ENCODE assay signal across 15 cellular contexts in genomic region chr1:24987875-24988559, GRCh38. TPM values are rescaled to one million over a fixed set of nuclear protein-coding genes. Genes with fewer than 3 reads are reported as not detected.
DNase-seq lines count a peak whose midpoint lies in the region; ATAC-seq and TF ChIP-seq lines count a peak whose summit lies in the region.
"Had no signal": no experiment of that assay in that cellular context is flagged by ENCODE, and none has a peak within 500 bp of the region (broad histone marks: within the 10 kb centered on the region; RNA-seq: fewer than 3 reads in every experiment).

No MANE protein-coding gene starts in this region.

- H4K20me1 ChIP-seq in neural progenitor cell (ENCODE audit: low read depth), result no peaks in the 10 kb centered on the region

- no peaks in the 10 kb centered on the region for H3K27me3 Mint-ChIP-seq in activated CD4-positive, alpha-beta memory T cell treated with anti-CD3 and anti-CD28 coated beads for 36 hours
- peaks cover 16% of the 10 kb centered on the region for H3K27me3 Mint-ChIP-seq in activated CD4-positive, alpha-beta memory T cell treated with anti-CD3 and anti-CD28 coated beads, Interleukin-2, amount 10 ng/mL, durations not matched to agents 7 days and 5 days
- H3K27me3 Mint-ChIP-seq in activated B cell treated with CpG ODN at 0.5 μM for 24 hours (no peaks in the 10 kb centered on the region), neural progenitor cell (ENCODE audit: insufficient read depth, low read depth) (peaks cover 17% of the 10 kb centered on the region)
- peaks cover 2% of the 10 kb centered on the region for H3K27me3 Mint-ChIP-seq in activated T-helper 2 cell treated with anti-CD3 and anti-CD28 coated beads, Interferon-gamma antibody, Interleukin-2, Interleukin-4, amounts not matched to agents 10 μg/mL and 5 μg/mL and 100 μg/mL, durations not matched to agents 14 hours and 24 hours and 36 hours (ENCODE audit: low read depth)

- H3K27ac Mint-ChIP-seq in activated CD4-positive, alpha-beta memory T cell treated with anti-CD3 and anti-CD28 coated beads for 36 hours, result peak overlapping the region; percentile 26
- no peak overlapping the region for H3K27ac Mint-ChIP-seq in activated CD4-positive, alpha-beta memory T cell treated with anti-CD3 and anti-CD28 coated beads, Interleukin-2, amount 10 ng/mL, durations not matched to agents 7 days and 5 days
- peak overlapping the region; percentile 85 for H3K27ac Mint-ChIP-seq in activated B cell treated with CpG ODN at 0.5 μM for 24 hours
- no peak overlapping the region for H3K27ac Mint-ChIP-seq in neural progenitor cell
- H3K27ac Mint-ChIP-seq in activated T-helper 2 cell treated with anti-CD3 and anti-CD28 coated beads, Interferon-gamma antibody, Interleukin-2, Interleukin-4, amounts not matched to agents 10 μg/mL and 5 μg/mL and 100 μg/mL, durations not matched to agents 14 hours and 24 hours and 36 hours, result no peak overlapping the region

- intact Hi-C loops in activated CD4-positive, alpha-beta memory T cell treated with anti-CD3 and anti-CD28 coated beads for 36 hours (cut with micrococcal nuclease), result no loop called here
- intact Hi-C loops in activated B cell treated with CpG ODN at 0.5 μM for 24 hours (cut with micrococcal nuclease), result loop anchor here (1.0 kb wide), 3 partner anchors 23 to 44 kb away; no protein-coding TSS in a partner anchor
- intact Hi-C loops in activated T-helper 2 cell treated with anti-CD3 and anti-CD28 coated beads, Interferon-gamma antibody, Interleukin-2, Interleukin-4, amounts not matched to agents 10 μg/mL and 5 μg/mL and 100 μg/mL, durations not matched to agents 14 hours and 24 hours and 36 hours (cut with micrococcal nuclease), result no loop called here

- ATAC-seq in GM21526 (IDR thresholded peaks at IDR 0.05; ENCODE audit: low FRiP score, unreplicated experiment) (peak; percentile 61), activated B cell treated with CpG ODN at 0.5 μM for 24 hours (ENCODE audit: low read depth) (peak; percentile 92)

- H3K4me2 ChIP-seq in neural progenitor cell, result no peak overlapping the region
- H3K4me2 ChIP-seq: smooth muscle cell had no signal

- H3K27ac ChIP-seq in neural progenitor cell, result no peak overlapping the region
- H3K27ac ChIP-seq: uterus had no signal

- H3K79me2 ChIP-seq in neural progenitor cell (ENCODE audit: low read depth), result no peaks in the 10 kb centered on the region

- POLR2A ChIA-PET in activated CD4-positive, alpha-beta memory T cell treated with anti-CD3 and anti-CD28 coated beads for 36 hours (lab: Charles Lee), result interaction anchor here (1.5 kb wide), 1 partner anchor 22 kb away, joined by 7 read pairs; no protein-coding TSS in a partner anchor
- POLR2A ChIA-PET in activated CD4-positive, alpha-beta memory T cell treated with anti-CD3 and anti-CD28 coated beads, Interleukin-2, amount 10 ng/mL, durations not matched to agents 7 days and 5 days (lab: Charles Lee), result interaction anchor here (1.0 to 1.8 kb wide), 8 partner anchors 15 to 259 kb away, joined by 3 to 6 read pairs (median 4); partner anchors contain the start of gene RSRP1
- POLR2A ChIA-PET in activated B cell treated with CpG ODN at 0.5 μM for 24 hours (lab: Charles Lee), result interaction anchor here (0.6 to 3.8 kb wide), 21 partner anchors 9 to 259 kb away, joined by 3 to 24 read pairs (median 4); partner anchors contain the start of genes RSRP1 and RUNX3

- H3K4me3 ChIP-seq in neural progenitor cell, result no peak overlapping the region
- H3K4me3 ChIP-seq: smooth muscle cell, uterus had no signal

- peaks cover 8% of the 10 kb centered on the region for H3K4me1 ChIP-seq in neural progenitor cell
- H3K4me1 ChIP-seq: uterus had no signal

- peaks cover 86% of the 10 kb centered on the region for H3K4me1 Mint-ChIP-seq in activated CD4-positive, alpha-beta memory T cell treated with anti-CD3 and anti-CD28 coated beads for 36 hours (ENCODE audit: low read depth)
- peaks cover 92% of the 10 kb centered on the region for H3K4me1 Mint-ChIP-seq in activated CD4-positive, alpha-beta memory T cell treated with anti-CD3 and anti-CD28 coated beads, Interleukin-2, amount 10 ng/mL, durations not matched to agents 7 days and 5 days
- H3K4me1 Mint-ChIP-seq in activated B cell treated with CpG ODN at 0.5 μM for 24 hours (peaks cover 34% of the 10 kb centered on the region), neural progenitor cell (peaks cover 28% of the 10 kb centered on the region)
- peaks cover 75% of the 10 kb centered on the region for H3K4me1 Mint-ChIP-seq in activated T-helper 2 cell treated with anti-CD3 and anti-CD28 coated beads, Interferon-gamma antibody, Interleukin-2, Interleukin-4, amounts not matched to agents 10 μg/mL and 5 μg/mL and 100 μg/mL, durations not matched to agents 14 hours and 24 hours and 36 hours (ENCODE audit: low read depth)

- H3K36me3 ChIP-seq in neural progenitor cell, result no peaks in the 10 kb centered on the region
- H3K36me3 ChIP-seq: uterus had no signal

- no peaks in the 10 kb centered on the region for H3K9me3 ChIP-seq in neural progenitor cell (ENCODE audit: low read depth)
- H3K9me3 ChIP-seq: uterus had no signal

- CTCF ChIA-PET in activated CD4-positive, alpha-beta memory T cell treated with anti-CD3 and anti-CD28 coated beads for 36 hours (lab: Charles Lee), result interaction anchor here (1.0 to 1.6 kb wide), 6 partner anchors 9 to 140 kb away, joined by 3 to 6 read pairs (median 4); no protein-coding TSS in a partner anchor
- CTCF ChIA-PET in activated CD4-positive, alpha-beta memory T cell treated with anti-CD3 and anti-CD28 coated beads, Interleukin-2, amount 10 ng/mL, durations not matched to agents 7 days and 5 days (lab: Charles Lee), result interaction anchor here (0.8 to 2.5 kb wide), 5 partner anchors 23 to 54 kb away, joined by 3 to 7 read pairs (median 4); no protein-coding TSS in a partner anchor
- CTCF ChIA-PET in activated B cell treated with CpG ODN at 0.5 μM for 24 hours (lab: Charles Lee), result interaction anchor here (0.6 to 2.1 kb wide), 6 partner anchors 14 to 140 kb away, joined by 3 to 11 read pairs (median 4); no protein-coding TSS in a partner anchor

- H3K9ac ChIP-seq in neural progenitor cell, result no peak overlapping the region

- no peaks in the 10 kb centered on the region for H3K27me3 ChIP-seq in neural progenitor cell
- H3K27me3 ChIP-seq: uterus had no signal

- TF ChIP-seq CTCF in activated B cell treated with CpG ODN at 0.5 μM for 24 hours (IDR thresholded peaks at IDR 0.05), result no peak
- no peak for TF ChIP-seq CTCF in neural progenitor cell (IDR thresholded peaks at IDR 0.05)

- H3K4me3 Mint-ChIP-seq in activated CD4-positive, alpha-beta memory T cell treated with anti-CD3 and anti-CD28 coated beads for 36 hours, result no peak overlapping the region
- H3K4me3 Mint-ChIP-seq in activated CD4-positive, alpha-beta memory T cell treated with anti-CD3 and anti-CD28 coated beads, Interleukin-2, amount 10 ng/mL, durations not matched to agents 7 days and 5 days, result no peak overlapping the region
- H3K4me3 Mint-ChIP-seq in activated B cell treated with CpG ODN at 0.5 μM for 24 hours, result peak overlapping the region; percentile 61
- peak overlapping the region; percentile 24 for H3K4me3 Mint-ChIP-seq in neural progenitor cell
- H3K4me3 Mint-ChIP-seq in activated T-helper 2 cell treated with anti-CD3 and anti-CD28 coated beads, Interferon-gamma antibody, Interleukin-2, Interleukin-4, amounts not matched to agents 10 μg/mL and 5 μg/mL and 100 μg/mL, durations not matched to agents 14 hours and 24 hours and 36 hours (ENCODE audit: low read depth), result no peak overlapping the region
- H3K4me3 Mint-ChIP-seq: neural crest cell had no signal

- peaks cover 1% of the 10 kb centered on the region for H3K36me3 Mint-ChIP-seq in activated CD4-positive, alpha-beta memory T cell treated with anti-CD3 and anti-CD28 coated beads for 36 hours
- H3K36me3 Mint-ChIP-seq in activated CD4-positive, alpha-beta memory T cell treated with anti-CD3 and anti-CD28 coated beads, Interleukin-2, amount 10 ng/mL, durations not matched to agents 7 days and 5 days (ENCODE audit: low read depth), result no peaks in the 10 kb centered on the region
- H3K36me3 Mint-ChIP-seq in activated B cell treated with CpG ODN at 0.5 μM for 24 hours (ENCODE audit: low read depth) (no peaks in the 10 kb centered on the region), neural progenitor cell (no peaks in the 10 kb centered on the region)
- no peaks in the 10 kb centered on the region for H3K36me3 Mint-ChIP-seq in activated T-helper 2 cell treated with anti-CD3 and anti-CD28 coated beads, Interferon-gamma antibody, Interleukin-2, Interleukin-4, amounts not matched to agents 10 μg/mL and 5 μg/mL and 100 μg/mL, durations not matched to agents 14 hours and 24 hours and 36 hours (ENCODE audit: low read depth)

- H3F3A ChIP-seq in neural progenitor cell (ENCODE audit: low read depth), result peaks cover 10% of the 10 kb centered on the region

- H3K9me3 Mint-ChIP-seq in activated CD4-positive, alpha-beta memory T cell treated with anti-CD3 and anti-CD28 coated beads for 36 hours, result no peaks in the 10 kb centered on the region
- no peaks in the 10 kb centered on the region for H3K9me3 Mint-ChIP-seq in activated CD4-positive, alpha-beta memory T cell treated with anti-CD3 and anti-CD28 coated beads, Interleukin-2, amount 10 ng/mL, durations not matched to agents 7 days and 5 days
- peaks cover 4% of the 10 kb centered on the region for H3K9me3 Mint-ChIP-seq in activated B cell treated with CpG ODN at 0.5 μM for 24 hours
- no peaks in the 10 kb centered on the region for H3K9me3 Mint-ChIP-seq in neural progenitor cell
- no peaks in the 10 kb centered on the region for H3K9me3 Mint-ChIP-seq in activated T-helper 2 cell treated with anti-CD3 and anti-CD28 coated beads, Interferon-gamma antibody, Interleukin-2, Interleukin-4, amounts not matched to agents 10 μg/mL and 5 μg/mL and 100 μg/mL, durations not matched to agents 14 hours and 24 hours and 36 hours
- H3K9me3 Mint-ChIP-seq: neural crest cell had no signal

- H2AFZ ChIP-seq in neural progenitor cell (replicated peaks), result no peak overlapping the region

- peak; percentile 51 for DNase-seq in activated CD4-positive, alpha-beta memory T cell treated with anti-CD3 and anti-CD28 coated beads for 36 hours
- DNase-seq in activated CD4-positive, alpha-beta memory T cell treated with anti-CD3 and anti-CD28 coated beads, Interleukin-2, amount 10 ng/mL, durations not matched to agents 7 days and 5 days, result no peak
- DNase-seq in activated B cell treated with CpG ODN at 0.5 μM for 24 hours (no peak), neural progenitor cell (ENCODE audit: low spot score) (no peak), HuH-7.5 (ENCODE audit: low spot score) (no peak)
- DNase-seq in activated T-helper 2 cell treated with anti-CD3 and anti-CD28 coated beads, Interferon-gamma antibody, Interleukin-2, Interleukin-4, amounts not matched to agents 10 μg/mL and 5 μg/mL and 100 μg/mL, durations not matched to agents 14 hours and 24 hours and 36 hours (ENCODE audit: low spot score), result no peak
- no peak for DNase-seq in activated effector memory CD4-positive, alpha-beta T cell treated with Interleukin-2 at 50 U/mL for 16 hours
- DNase-seq: anterior cingulate cortex, NCI-H524, SHP77, uterus had no signal

RNA-seq across cellular contexts. Expression of gene RUNX3, which starts 57.9 kb away (rescaled TPM):
- total RNA-seq in activated CD4-positive, alpha-beta memory T cell treated with anti-CD3 and anti-CD28 coated beads for 36 hours, result 100 to 1,000 TPM; 153 to 155 TPM
- total RNA-seq in activated CD4-positive, alpha-beta memory T cell treated with anti-CD3 and anti-CD28 coated beads, Interleukin-2, amount 10 ng/mL, durations not matched to agents 7 days and 5 days, result 100 to 1,000 TPM; 177 to 183 TPM
- total RNA-seq in activated B cell treated with CpG ODN at 0.5 μM for 24 hours (141 and 153 TPM in 2 replicates), neural progenitor cell (ENCODE audit: low replicate concordance) (0.09 TPM in 1 of 2 replicates, not detected in the other)
- 129 and 135 TPM in 2 replicates for total RNA-seq in activated T-helper 2 cell treated with anti-CD3 and anti-CD28 coated beads, Interferon-gamma antibody, Interleukin-2, Interleukin-4, amounts not matched to agents 10 μg/mL and 5 μg/mL and 100 μg/mL, durations not matched to agents 14 hours and 24 hours and 36 hours
- total RNA-seq: fibroblast of villous mesenchyme had no signal

Comparison
In these comparisons a context has a peak if more than half of its experiments do, and no peak if none do; other contexts are left out.
1. H3K27ac Mint-ChIP-seq: peak in activated CD4-positive, alpha-beta memory T cell treated with anti-CD3 and anti-CD28 coated beads for 36 hours (single experiment) and activated B cell treated with CpG ODN at 0.5 μM for 24 hours (single experiment); none in activated CD4-positive, alpha-beta memory T cell treated with anti-CD3 and anti-CD28 coated beads, Interleukin-2, amount 10 ng/mL, durations not matched to agents 7 days and 5 days (single experiment), neural progenitor cell (single experiment) and activated T-helper 2 cell treated with anti-CD3 and anti-CD28 coated beads, Interferon-gamma antibody, Interleukin-2, Interleukin-4, amounts not matched to agents 10 μg/mL and 5 μg/mL and 100 μg/mL, durations not matched to agents 14 hours and 24 hours and 36 hours (single experiment).
2. H3K4me3 Mint-ChIP-seq: peak in activated B cell treated with CpG ODN at 0.5 μM for 24 hours (single experiment) and neural progenitor cell (single experiment); none in activated CD4-positive, alpha-beta memory T cell treated with anti-CD3 and anti-CD28 coated beads for 36 hours (single experiment), activated CD4-positive, alpha-beta memory T cell treated with anti-CD3 and anti-CD28 coated beads, Interleukin-2, amount 10 ng/mL, durations not matched to agents 7 days and 5 days (single experiment) and activated T-helper 2 cell treated with anti-CD3 and anti-CD28 coated beads, Interferon-gamma antibody, Interleukin-2, Interleukin-4, amounts not matched to agents 10 μg/mL and 5 μg/mL and 100 μg/mL, durations not matched to agents 14 hours and 24 hours and 36 hours (single experiment).
3. RNA of gene RUNX3, which starts 57.9 kb away (total RNA-seq): 177 to 183 TPM in activated CD4-positive, alpha-beta memory T cell treated with anti-CD3 and anti-CD28 coated beads, Interleukin-2, amount 10 ng/mL, durations not matched to agents 7 days and 5 days, 153 to 155 TPM in activated CD4-positive, alpha-beta memory T cell treated with anti-CD3 and anti-CD28 coated beads for 36 hours, 141 to 153 TPM in activated B cell treated with CpG ODN at 0.5 μM for 24 hours and 129 to 135 TPM in activated T-helper 2 cell treated with anti-CD3 and anti-CD28 coated beads, Interferon-gamma antibody, Interleukin-2, Interleukin-4, amounts not matched to agents 10 μg/mL and 5 μg/mL and 100 μg/mL, durations not matched to agents 14 hours and 24 hours and 36 hours; 0.09 TPM in neural progenitor cell; every median in the first group is over 100 times any median in the second.